In the genomic region with DNA sequence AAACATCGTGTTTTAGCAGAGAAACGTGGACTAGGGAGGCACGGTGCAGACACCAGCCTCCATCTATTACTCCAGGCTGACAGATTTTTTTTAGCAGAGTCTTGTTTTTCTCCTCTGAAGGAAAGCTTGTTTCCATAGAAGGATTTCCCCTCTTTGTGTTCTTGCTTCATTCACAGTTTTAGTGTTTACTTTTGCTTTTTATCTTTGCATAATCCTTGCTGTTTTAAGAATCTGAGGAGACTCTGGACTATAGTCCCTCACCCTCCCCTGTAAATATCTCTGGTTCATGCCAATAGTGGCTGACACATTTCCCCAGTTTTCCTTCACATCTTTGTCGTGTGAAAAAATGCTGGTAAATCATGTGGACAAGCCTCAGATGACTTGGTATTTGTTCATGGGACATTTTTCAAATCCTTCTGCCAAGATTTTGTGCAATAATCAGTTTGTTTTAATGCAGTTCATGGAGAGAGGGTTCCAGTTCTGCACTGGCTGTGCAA, we compare ENCODE assay signal across 19 cellular contexts. TPM values are rescaled to one million over a fixed set of nuclear protein-coding genes. Genes with fewer than 3 reads are reported as not detected.
A peak's percentile ranks its signal among the peaks of the same experiment; 100 is the strongest.
DNase-seq lines count a peak whose midpoint lies in the region; ATAC-seq, FAIRE-seq and TF ChIP-seq lines count a peak whose summit lies in the region.
"Had no signal": no experiment of that assay in that cellular context is flagged by ENCODE, and none has a peak within 500 bp of the region (broad histone marks: within the 10 kb centered on the region; RNA-seq: fewer than 3 reads in every experiment).

No MANE protein-coding gene starts in this region.

- TF ChIP-seq CTCF in gastroesophageal sphincter (IDR thresholded peaks at IDR 0.05) (no peak), thoracic aorta (IDR thresholded peaks at IDR 0.05) (no peak), kidney (IDR thresholded peaks at IDR 0.05; ENCODE audit: borderline replicate concordance, extremely low read depth, insufficient read depth) (no peak)

- intact Hi-C loops in kidney (cut with DNase I) = no loop called here

- peaks cover 0 to 36% (median 6%) of the 10 kb centered on the region in 3 donors for H3K4me1 ChIP-seq in gastroesophageal sphincter
- H3K4me1 ChIP-seq in muscle layer of duodenum (ENCODE audit: control insufficient read depth in 1 of 2, insufficient read depth in 2 of 2, low read length in 2 of 2) = peaks cover 3 to 20% of the 10 kb centered on the region in 2 donors
- peaks cover 16 to 44% of the 10 kb centered on the region in 2 donors for H3K4me1 ChIP-seq in thoracic aorta (ENCODE audit: control insufficient read depth in 1 of 2, low read depth in 2 of 2)
- no peaks in the 10 kb centered on the region for H3K4me1 ChIP-seq in effector memory CD4-positive, alpha-beta T cell (ENCODE audit: control insufficient read depth, insufficient read depth, low read length, poor library complexity, severe bottlenecking)
- no peaks in the 10 kb centered on the region for H3K4me1 ChIP-seq in kidney (ENCODE audit: control insufficient read depth in 1 of 2, insufficient read depth in 1 of 2, low read depth in 1 of 2, low read length in 2 of 2)

- ATAC-seq in gastroesophageal sphincter = peak; percentile 81
- ATAC-seq in thoracic aorta (ENCODE audit: insufficient number of reproducible peaks, low FRiP score, low read depth) = peak; percentile 64
- ATAC-seq: activated CD8-positive, alpha-beta T cell treated with anti-CD3 and anti-CD28 coated beads, Interleukin-2, amount 10 ng/mL, durations not matched to agents 7 days and 5 days had no signal

- H3K4me3 Mint-ChIP-seq in activated T-cell treated with anti-CD3 and anti-CD28 coated beads, Interleukin-2, amount 50 U/mL, for 24 hours = no peak overlapping the region
- H3K4me3 Mint-ChIP-seq: activated CD8-positive, alpha-beta T cell treated with anti-CD3 and anti-CD28 coated beads, Interleukin-2, amount 10 ng/mL, durations not matched to agents 7 days and 5 days; neural crest cell had no signal

- peak; percentile 43 for DNase-seq in astrocyte of the hippocampus (ENCODE audit: low read depth, low spot score)
- DNase-seq in thoracic aorta (ENCODE audit: low spot score) = no peak
- no peak for DNase-seq in effector memory CD4-positive, alpha-beta T cell
- no peak for DNase-seq in kidney
- DNase-seq in activated T-cell treated with anti-CD3 and anti-CD28 coated beads, Interleukin-2, amount 50 U/mL, for 24 hours = no peak
- DNase-seq in RPMI8226 = no peak
- DNase-seq: activated CD8-positive, alpha-beta T cell treated with anti-CD3 and anti-CD28 coated beads, Interleukin-2, amount 10 ng/mL, durations not matched to agents 7 days and 5 days; activated gamma-delta T cell treated with Interleukin-2 at 50 U/mL for 16 hours; central memory CD4-positive, alpha-beta T cell; DMS79; islet precursor cell; NCI-H2029; NCI-H774; stimulated activated CD4-positive, alpha-beta T cell treated with anti-CD3 and anti-CD28 coated beads, Interleukin-15, amount 100 ng/mL, for 24 hours had no signal

- H3K27ac Mint-ChIP-seq in activated T-cell treated with anti-CD3 and anti-CD28 coated beads, Interleukin-2, amount 50 U/mL, for 24 hours = no peak overlapping the region
- H3K27ac Mint-ChIP-seq: activated CD8-positive, alpha-beta T cell treated with anti-CD3 and anti-CD28 coated beads, Interleukin-2, amount 10 ng/mL, durations not matched to agents 7 days and 5 days had no signal

- no peak overlapping the region for H3K9ac ChIP-seq in kidney (ENCODE audit: low read length in 2 of 2)
- H3K9ac ChIP-seq: KMS-11 had no signal

- H3K9me3 Mint-ChIP-seq in activated T-cell treated with anti-CD3 and anti-CD28 coated beads, Interleukin-2, amount 50 U/mL, for 24 hours = no peaks in the 10 kb centered on the region
- H3K9me3 Mint-ChIP-seq: neural crest cell had no signal

- H3K36me3 ChIP-seq in gastroesophageal sphincter = no peaks in the 10 kb centered on the region
- H3K36me3 ChIP-seq in muscle layer of duodenum (ENCODE audit: control insufficient read depth in 1 of 2, insufficient read depth in 2 of 2, low read length in 2 of 2) = no peaks in the 10 kb centered on the region
- no peaks in the 10 kb centered on the region for H3K36me3 ChIP-seq in thoracic aorta
- no peaks in the 10 kb centered on the region for H3K36me3 ChIP-seq in effector memory CD4-positive, alpha-beta T cell (ENCODE audit: control insufficient read depth, insufficient read depth, low read length)
- H3K36me3 ChIP-seq in kidney (ENCODE audit: control insufficient read depth in 1 of 2, insufficient read depth in 2 of 2, low read length in 2 of 2) = no peaks in the 10 kb centered on the region

- TF ChIP-seq POLR2A in gastroesophageal sphincter (IDR thresholded peaks at IDR 0.05) = no peak

- WGBS in gastroesophageal sphincter (ENCODE audit: low coverage in 1 of 2), 2 donors = 5 to 11% methylated on average over 3 to 4 of the region's 4 CpGs

- peak overlapping the region in 3 of 4 donors; percentile 21 to 62 (median 59) for H3K27ac ChIP-seq in gastroesophageal sphincter
- no peak overlapping the region for H3K27ac ChIP-seq in muscle layer of duodenum (ENCODE audit: low read length)
- H3K27ac ChIP-seq in thoracic aorta = peak overlapping the region; percentile 50 to 60
- no peak overlapping the region for H3K27ac ChIP-seq in effector memory CD4-positive, alpha-beta T cell (ENCODE audit: insufficient read depth, low read length, poor library complexity, severe bottlenecking)
- H3K27ac ChIP-seq in kidney (ENCODE audit: low read depth in 2 of 2, low read length in 2 of 2) = no peak overlapping the region
- H3K27ac ChIP-seq: KMS-11 had no signal

- no peak for FAIRE-seq in kidney (lab: Jason Lieb, UNC)

- TF ChIP-seq EP300 in gastroesophageal sphincter (IDR thresholded peaks at IDR 0.05) = no peak

- H3K4me1 Mint-ChIP-seq in activated T-cell treated with anti-CD3 and anti-CD28 coated beads, Interleukin-2, amount 50 U/mL, for 24 hours (ENCODE audit: low read depth) = peaks cover 7% of the 10 kb centered on the region
- H3K4me1 Mint-ChIP-seq: neural crest cell had no signal

- H3K4me3 ChIP-seq in gastroesophageal sphincter (peak overlapping the region in 1 of 2 donors; percentile 23), muscle layer of duodenum (ENCODE audit: low read depth in 1 of 2, low read length in 2 of 2) (peak overlapping the region; percentile 42 to 48), thoracic aorta (peak overlapping the region; percentile 56), kidney (ENCODE audit: low read length in 2 of 2) (no peak overlapping the region)
- no peak overlapping the region for H3K4me3 ChIP-seq in effector memory CD4-positive, alpha-beta T cell (ENCODE audit: insufficient read depth, low read depth, low read length, poor library complexity, severe bottlenecking)

- H3K27me3 Mint-ChIP-seq in activated T-cell treated with anti-CD3 and anti-CD28 coated beads, Interleukin-2, amount 50 U/mL, for 24 hours = no peaks in the 10 kb centered on the region

- H3K27me3 ChIP-seq in gastroesophageal sphincter (no peaks in the 10 kb centered on the region), muscle layer of duodenum (ENCODE audit: low read depth, low read length) (no peaks in the 10 kb centered on the region), thoracic aorta (replicated peaks; ENCODE audit: insufficient read depth) (no peaks in the 10 kb centered on the region)
- H3K27me3 ChIP-seq in effector memory CD4-positive, alpha-beta T cell (replicated peaks; ENCODE audit: control insufficient read depth, insufficient read depth, low read length, poor library complexity, severe bottlenecking) = no peaks in the 10 kb centered on the region

- no peaks in the 10 kb centered on the region for H3K36me3 Mint-ChIP-seq in activated T-cell treated with anti-CD3 and anti-CD28 coated beads, Interleukin-2, amount 50 U/mL, for 24 hours (ENCODE audit: low read depth)

- H3K9me3 ChIP-seq in gastroesophageal sphincter (no peaks in the 10 kb centered on the region), muscle layer of duodenum (ENCODE audit: control insufficient read depth in 1 of 2, low read length in 2 of 2) (no peaks in the 10 kb centered on the region), thoracic aorta (no peaks in the 10 kb centered on the region), kidney (ENCODE audit: control insufficient read depth in 1 of 2, low read length in 2 of 2) (no peaks in the 10 kb centered on the region)
- H3K9me3 ChIP-seq in effector memory CD4-positive, alpha-beta T cell (ENCODE audit: control insufficient read depth, low read length) = no peaks in the 10 kb centered on the region

RNA-seq across cellular contexts. Expression of gene TMCC3, which starts 39.9 kb away (rescaled TPM):
- 10 to 100 TPM in 3 of 4 donors, 1 to 10 TPM in 1; 9.2 to 24.7 (median 20.2) TPM for total RNA-seq in gastroesophageal sphincter
- total RNA-seq in thoracic aorta = 10 to 100 TPM in 1 of 2 donors, 1 to 10 TPM in 1; 6.9 to 12.4 TPM
- total RNA-seq in kidney = 14.7 TPM
- polyA plus RNA-seq in kidney (ENCODE audit: insufficient read depth, low read depth, low replicate concordance) = 6.7 TPM
- polyA plus RNA-seq: BJ had no signal

Comparison
In these comparisons a context has a peak if more than half of its experiments do, and no peak if none do; other contexts are left out.
1. H3K27ac ChIP-seq: peak in gastroesophageal sphincter (3 of 4) and thoracic aorta (2 of 2); none in muscle layer of duodenum (single experiment), effector memory CD4-positive, alpha-beta T cell (single experiment) and kidney (0 of 2).
2. H3K4me3 ChIP-seq: peak in muscle layer of duodenum (2 of 2) and thoracic aorta (single experiment); none in effector memory CD4-positive, alpha-beta T cell (single experiment) and kidney (0 of 2).